In the genomic region with DNA sequence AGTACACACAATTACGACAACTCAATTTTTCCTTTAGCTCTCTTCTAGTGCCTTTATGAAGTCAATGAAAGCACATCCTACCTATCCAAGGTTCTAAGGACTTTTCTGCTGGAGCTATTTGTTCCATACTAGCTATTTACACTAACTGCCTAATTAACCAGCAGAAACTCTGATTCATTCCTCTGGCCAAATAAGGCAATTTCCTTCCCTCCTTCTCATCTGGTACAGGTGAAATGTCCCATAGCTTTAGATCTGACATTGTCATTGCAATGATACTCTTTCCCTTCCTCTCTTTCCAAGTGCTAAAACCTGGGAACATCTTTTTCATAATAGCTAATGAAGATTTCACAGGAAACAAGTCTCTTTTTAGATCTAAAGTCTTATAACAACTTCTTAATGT, we compare ENCODE assay signal across 6 cellular contexts.
"Had no signal": no experiment of that assay in that cellular context is flagged by ENCODE, and none has a peak within 500 bp of the region (broad histone marks: within the 10 kb centered on the region; RNA-seq: fewer than 3 reads in every experiment).

No MANE protein-coding gene starts in this region.

- ATAC-seq: GM23338, K562 had no signal

- H3K4me3 ChIP-seq: GM23338, K562 had no signal

- DNase-seq: H7, HCEC 1CT, IMR-90, KG1 had no signal

- H3K4me2 ChIP-seq: GM23338 had no signal

- H2AFZ ChIP-seq: GM23338 had no signal
